ENCODE assay signal across 1 cellular context in the genomic region with DNA sequence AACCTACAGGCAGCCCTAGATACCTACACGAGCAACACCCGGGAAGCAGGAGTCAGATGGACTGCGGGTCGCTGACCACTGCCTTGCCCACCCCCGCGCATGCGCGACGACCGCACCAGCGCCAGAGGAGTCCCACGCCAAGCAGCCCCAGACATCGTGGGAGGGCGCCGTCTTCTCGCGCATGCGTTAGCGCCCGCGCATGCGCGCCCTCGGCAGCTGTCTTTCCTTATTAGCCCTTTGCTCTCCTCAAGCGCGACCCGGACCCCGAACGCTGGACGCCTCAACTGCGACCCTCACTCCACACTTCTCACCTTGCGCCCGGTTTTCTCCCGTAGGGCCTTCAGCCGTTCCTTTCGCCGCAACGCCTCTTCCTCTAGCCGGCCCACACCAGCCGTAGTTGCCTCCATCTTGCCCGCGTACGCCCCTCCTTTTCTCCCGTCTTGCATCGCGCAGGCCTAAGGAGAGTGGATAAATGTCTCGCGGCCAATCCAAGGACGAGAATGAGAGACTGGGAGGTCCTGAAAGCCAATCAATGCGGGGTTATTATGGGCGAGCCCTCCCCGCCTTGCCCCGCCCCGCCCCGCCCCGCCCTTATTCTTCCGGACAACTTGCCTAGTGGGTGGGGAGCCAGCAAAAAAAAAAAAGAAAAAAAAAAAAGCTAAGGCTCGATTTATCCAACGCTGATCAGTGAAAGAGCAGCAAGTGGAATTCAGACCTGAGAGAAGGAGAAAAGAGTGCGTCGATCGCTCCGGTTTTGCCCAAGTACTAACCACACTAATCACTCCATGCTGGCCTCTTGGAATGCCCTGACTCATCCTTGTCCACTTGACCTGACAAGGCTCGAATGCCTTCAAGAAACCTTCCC.
A peak's percentile ranks its signal among the peaks of the same experiment; 100 is the strongest.
TF ChIP-seq lines count a peak whose summit lies in the region.

A gene (minus strand): TSS at position 420 of the 865 bp plus-strand sequence. CDS start 13 bp downstream, at position 407.

TF ChIP-seq in K562, 482 proteins besides CTCF, POLR2A, EP300 and RAD21 (continued from another document and continues in another):
- TF ChIP-seq, protein P1, sequence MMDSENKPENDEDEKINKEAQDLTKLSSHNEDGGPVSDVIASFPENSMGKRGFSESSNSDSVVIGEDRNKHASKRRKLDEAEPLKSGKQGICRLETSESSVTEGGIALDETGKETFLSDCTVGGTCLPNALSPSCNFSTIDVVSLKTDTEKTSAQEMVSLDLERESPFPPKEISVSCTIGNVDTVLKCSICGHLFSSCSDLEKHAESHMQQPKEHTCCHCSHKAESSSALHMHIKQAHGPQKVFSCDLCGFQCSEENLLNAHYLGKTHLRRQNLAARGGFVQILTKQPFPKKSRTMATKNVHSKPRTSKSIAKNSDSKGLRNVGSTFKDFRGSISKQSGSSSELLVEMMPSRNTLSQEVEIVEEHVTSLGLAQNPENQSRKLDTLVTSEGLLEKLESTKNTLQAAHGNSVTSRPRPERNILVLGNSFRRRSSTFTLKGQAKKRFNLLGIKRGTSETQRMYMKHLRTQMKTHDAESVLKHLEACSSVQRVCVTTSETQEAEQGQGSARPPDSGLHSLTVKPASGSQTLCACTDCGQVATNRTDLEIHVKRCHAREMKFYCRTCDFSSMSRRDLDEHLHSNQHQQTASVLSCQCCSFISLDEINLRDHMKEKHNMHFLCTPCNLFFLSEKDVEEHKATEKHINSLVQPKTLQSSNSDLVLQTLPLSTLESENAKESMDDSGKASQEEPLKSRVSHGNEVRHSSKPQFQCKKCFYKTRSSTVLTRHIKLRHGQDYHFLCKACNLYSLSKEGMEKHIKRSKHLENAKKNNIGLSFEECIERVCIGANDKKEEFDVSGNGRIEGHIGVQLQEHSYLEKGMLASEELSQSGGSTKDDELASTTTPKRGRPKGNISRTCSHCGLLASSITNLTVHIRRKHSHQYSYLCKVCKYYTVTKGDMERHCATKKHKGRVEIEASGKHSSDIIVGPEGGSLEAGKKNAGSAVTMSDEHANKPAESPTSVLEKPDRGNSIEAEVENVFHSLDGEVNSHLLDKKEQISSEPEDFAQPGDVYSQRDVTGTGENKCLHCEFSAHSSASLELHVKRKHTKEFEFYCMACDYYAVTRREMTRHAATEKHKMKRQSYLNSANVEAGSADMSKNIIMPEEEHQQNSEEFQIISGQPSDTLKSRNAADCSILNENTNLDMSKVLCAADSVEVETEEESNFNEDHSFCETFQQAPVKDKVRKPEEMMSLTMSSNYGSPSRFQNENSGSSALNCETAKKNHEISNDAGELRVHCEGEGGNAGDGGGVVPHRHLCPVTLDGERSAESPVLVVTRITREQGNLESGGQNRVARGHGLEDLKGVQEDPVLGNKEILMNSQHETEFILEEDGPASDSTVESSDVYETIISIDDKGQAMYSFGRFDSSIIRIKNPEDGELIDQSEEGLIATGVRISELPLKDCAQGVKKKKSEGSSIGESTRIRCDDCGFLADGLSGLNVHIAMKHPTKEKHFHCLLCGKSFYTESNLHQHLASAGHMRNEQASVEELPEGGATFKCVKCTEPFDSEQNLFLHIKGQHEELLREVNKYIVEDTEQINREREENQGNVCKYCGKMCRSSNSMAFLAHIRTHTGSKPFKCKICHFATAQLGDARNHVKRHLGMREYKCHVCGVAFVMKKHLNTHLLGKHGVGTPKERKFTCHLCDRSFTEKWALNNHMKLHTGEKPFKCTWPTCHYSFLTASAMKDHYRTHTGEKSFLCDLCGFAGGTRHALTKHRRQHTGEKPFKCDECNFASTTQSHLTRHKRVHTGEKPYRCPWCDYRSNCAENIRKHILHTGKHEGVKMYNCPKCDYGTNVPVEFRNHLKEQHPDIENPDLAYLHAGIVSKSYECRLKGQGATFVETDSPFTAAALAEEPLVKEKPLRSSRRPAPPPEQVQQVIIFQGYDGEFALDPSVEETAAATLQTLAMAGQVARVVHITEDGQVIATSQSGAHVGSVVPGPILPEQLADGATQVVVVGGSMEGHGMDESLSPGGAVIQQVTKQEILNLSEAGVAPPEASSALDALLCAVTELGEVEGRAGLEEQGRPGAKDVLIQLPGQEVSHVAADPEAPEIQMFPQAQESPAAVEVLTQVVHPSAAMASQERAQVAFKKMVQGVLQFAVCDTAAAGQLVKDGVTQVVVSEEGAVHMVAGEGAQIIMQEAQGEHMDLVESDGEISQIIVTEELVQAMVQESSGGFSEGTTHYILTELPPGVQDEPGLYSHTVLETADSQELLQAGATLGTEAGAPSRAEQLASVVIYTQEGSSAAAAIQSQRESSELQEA (IDR thresholded peaks at IDR 0.05; ENCODE audit: low read depth) = no peak
- TF ChIP-seq SAFB (IDR thresholded peaks at IDR 0.05; ENCODE audit: borderline replicate concordance, low read depth, low read length) (peak; percentile 99), ZNF668 (CRISPR knock-in tag; IDR thresholded peaks at IDR 0.05) (no peak), KLF1 (tag; IDR thresholded peaks at IDR 0.05) (no peak), CREBBP (IDR thresholded peaks at IDR 0.05; ENCODE audit: low read depth, low read length) (no peak), NCOA1 (IDR thresholded peaks at IDR 0.05; ENCODE audit: low read depth) (no peak; the same call in 1 of the 2 replicates), RBM14 (IDR thresholded peaks at IDR 0.05; ENCODE audit: borderline replicate concordance, insufficient read depth, low read depth, low read length) (no peak), ZSCAN32 (CRISPR knock-in tag; IDR thresholded peaks at IDR 0.05) (no peak), WHSC1 (IDR thresholded peaks at IDR 0.05; ENCODE audit: low read length) (no peak), SRSF7 (optimal IDR thresholded peaks at IDR 0.05; ENCODE audit: low read depth, low read length) (no peak), HDAC2 (IDR thresholded peaks at IDR 0.05) (peak; percentile 82; the same call in 1 of the 2 replicates), CEBPB (tag; IDR thresholded peaks at IDR 0.05) (no peak), ERF (CRISPR knock-in tag; IDR thresholded peaks at IDR 0.05) (peak; percentile 90; the same call in 1 of the 2 replicates), TAF1 (IDR thresholded peaks at IDR 0.05; ENCODE audit: control insufficient read depth, extremely low read depth, insufficient read depth, low read length, severe bottlenecking) (peak; percentile 93), ETV5 (CRISPR knock-in tag; IDR thresholded peaks at IDR 0.05; ENCODE audit: low read depth) (peak; percentile 81), HMG20B (CRISPR knock-in tag; IDR thresholded peaks at IDR 0.05) (no peak), ZEB2 (IDR thresholded peaks at IDR 0.05) (peak; percentile 45; the same call in 1 of the 2 replicates), BACH1 (tag; IDR thresholded peaks at IDR 0.05) (peak; percentile 83; the same call in 1 of the 2 replicates), JUN (IDR thresholded peaks at IDR 0.05; ENCODE audit: borderline replicate concordance, low read depth, low read length) (peak; percentile 71), JUN (CRISPR knock-in tag; IDR thresholded peaks at IDR 0.05; ENCODE audit: borderline replicate concordance) (peak; percentile 40), DDX20 (tag; IDR thresholded peaks at IDR 0.05; ENCODE audit: low read depth) (no peak), MCM3 (IDR thresholded peaks at IDR 0.05) (no peak), ARID2 (IDR thresholded peaks at IDR 0.05) (no peak), ZNF589 (CRISPR knock-in tag; IDR thresholded peaks at IDR 0.05; ENCODE audit: low read depth) (no peak), ZNF583 (CRISPR knock-in tag; IDR thresholded peaks at IDR 0.05) (peak; percentile 69; the same call in 1 of the 2 replicates)
- TF ChIP-seq, protein P2, sequence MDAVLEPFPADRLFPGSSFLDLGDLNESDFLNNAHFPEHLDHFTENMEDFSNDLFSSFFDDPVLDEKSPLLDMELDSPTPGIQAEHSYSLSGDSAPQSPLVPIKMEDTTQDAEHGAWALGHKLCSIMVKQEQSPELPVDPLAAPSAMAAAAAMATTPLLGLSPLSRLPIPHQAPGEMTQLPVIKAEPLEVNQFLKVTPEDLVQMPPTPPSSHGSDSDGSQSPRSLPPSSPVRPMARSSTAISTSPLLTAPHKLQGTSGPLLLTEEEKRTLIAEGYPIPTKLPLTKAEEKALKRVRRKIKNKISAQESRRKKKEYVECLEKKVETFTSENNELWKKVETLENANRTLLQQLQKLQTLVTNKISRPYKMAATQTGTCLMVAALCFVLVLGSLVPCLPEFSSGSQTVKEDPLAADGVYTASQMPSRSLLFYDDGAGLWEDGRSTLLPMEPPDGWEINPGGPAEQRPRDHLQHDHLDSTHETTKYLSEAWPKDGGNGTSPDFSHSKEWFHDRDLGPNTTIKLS (IDR thresholded peaks at IDR 0.05; ENCODE audit: borderline replicate concordance, low read depth) = peak; percentile 84; the same call in 1 of the 2 replicates
- TF ChIP-seq, protein P3, sequence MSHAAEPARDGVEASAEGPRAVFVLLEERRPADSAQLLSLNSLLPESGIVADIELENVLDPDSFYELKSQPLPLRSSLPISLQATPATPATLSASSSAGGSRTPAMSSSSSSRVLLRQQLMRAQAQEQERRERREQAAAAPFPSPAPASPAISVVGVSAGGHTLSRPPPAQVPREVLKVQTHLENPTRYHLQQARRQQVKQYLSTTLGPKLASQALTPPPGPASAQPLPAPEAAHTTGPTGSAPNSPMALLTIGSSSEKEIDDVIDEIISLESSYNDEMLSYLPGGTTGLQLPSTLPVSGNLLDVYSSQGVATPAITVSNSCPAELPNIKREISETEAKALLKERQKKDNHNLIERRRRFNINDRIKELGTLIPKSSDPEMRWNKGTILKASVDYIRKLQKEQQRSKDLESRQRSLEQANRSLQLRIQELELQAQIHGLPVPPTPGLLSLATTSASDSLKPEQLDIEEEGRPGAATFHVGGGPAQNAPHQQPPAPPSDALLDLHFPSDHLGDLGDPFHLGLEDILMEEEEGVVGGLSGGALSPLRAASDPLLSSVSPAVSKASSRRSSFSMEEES (CRISPR knock-in tag; IDR thresholded peaks at IDR 0.05) = peak; percentile 2; the same call in 1 of the 2 replicates
- TF ChIP-seq, protein P4, sequence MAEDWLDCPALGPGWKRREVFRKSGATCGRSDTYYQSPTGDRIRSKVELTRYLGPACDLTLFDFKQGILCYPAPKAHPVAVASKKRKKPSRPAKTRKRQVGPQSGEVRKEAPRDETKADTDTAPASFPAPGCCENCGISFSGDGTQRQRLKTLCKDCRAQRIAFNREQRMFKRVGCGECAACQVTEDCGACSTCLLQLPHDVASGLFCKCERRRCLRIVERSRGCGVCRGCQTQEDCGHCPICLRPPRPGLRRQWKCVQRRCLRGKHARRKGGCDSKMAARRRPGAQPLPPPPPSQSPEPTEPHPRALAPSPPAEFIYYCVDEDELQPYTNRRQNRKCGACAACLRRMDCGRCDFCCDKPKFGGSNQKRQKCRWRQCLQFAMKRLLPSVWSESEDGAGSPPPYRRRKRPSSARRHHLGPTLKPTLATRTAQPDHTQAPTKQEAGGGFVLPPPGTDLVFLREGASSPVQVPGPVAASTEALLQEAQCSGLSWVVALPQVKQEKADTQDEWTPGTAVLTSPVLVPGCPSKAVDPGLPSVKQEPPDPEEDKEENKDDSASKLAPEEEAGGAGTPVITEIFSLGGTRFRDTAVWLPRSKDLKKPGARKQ (CRISPR knock-in tag; IDR thresholded peaks at IDR 0.05) = no peak
- TF ChIP-seq, protein P5, sequence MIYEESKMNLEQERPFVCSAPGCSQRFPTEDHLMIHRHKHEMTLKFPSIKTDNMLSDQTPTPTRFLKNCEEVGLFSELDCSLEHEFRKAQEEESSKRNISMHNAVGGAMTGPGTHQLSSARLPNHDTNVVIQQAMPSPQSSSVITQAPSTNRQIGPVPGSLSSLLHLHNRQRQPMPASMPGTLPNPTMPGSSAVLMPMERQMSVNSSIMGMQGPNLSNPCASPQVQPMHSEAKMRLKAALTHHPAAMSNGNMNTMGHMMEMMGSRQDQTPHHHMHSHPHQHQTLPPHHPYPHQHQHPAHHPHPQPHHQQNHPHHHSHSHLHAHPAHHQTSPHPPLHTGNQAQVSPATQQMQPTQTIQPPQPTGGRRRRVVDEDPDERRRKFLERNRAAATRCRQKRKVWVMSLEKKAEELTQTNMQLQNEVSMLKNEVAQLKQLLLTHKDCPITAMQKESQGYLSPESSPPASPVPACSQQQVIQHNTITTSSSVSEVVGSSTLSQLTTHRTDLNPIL (CRISPR knock-in tag; IDR thresholded peaks at IDR 0.05) = no peak
- TF ChIP-seq, protein P6, sequence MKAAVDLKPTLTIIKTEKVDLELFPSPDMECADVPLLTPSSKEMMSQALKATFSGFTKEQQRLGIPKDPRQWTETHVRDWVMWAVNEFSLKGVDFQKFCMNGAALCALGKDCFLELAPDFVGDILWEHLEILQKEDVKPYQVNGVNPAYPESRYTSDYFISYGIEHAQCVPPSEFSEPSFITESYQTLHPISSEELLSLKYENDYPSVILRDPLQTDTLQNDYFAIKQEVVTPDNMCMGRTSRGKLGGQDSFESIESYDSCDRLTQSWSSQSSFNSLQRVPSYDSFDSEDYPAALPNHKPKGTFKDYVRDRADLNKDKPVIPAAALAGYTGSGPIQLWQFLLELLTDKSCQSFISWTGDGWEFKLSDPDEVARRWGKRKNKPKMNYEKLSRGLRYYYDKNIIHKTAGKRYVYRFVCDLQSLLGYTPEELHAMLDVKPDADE (conservative IDR thresholded peaks at IDR 0.05; ENCODE audit: control insufficient read depth, low read depth, low read length) = peak; percentile 83
- TF ChIP-seq, protein P7, sequence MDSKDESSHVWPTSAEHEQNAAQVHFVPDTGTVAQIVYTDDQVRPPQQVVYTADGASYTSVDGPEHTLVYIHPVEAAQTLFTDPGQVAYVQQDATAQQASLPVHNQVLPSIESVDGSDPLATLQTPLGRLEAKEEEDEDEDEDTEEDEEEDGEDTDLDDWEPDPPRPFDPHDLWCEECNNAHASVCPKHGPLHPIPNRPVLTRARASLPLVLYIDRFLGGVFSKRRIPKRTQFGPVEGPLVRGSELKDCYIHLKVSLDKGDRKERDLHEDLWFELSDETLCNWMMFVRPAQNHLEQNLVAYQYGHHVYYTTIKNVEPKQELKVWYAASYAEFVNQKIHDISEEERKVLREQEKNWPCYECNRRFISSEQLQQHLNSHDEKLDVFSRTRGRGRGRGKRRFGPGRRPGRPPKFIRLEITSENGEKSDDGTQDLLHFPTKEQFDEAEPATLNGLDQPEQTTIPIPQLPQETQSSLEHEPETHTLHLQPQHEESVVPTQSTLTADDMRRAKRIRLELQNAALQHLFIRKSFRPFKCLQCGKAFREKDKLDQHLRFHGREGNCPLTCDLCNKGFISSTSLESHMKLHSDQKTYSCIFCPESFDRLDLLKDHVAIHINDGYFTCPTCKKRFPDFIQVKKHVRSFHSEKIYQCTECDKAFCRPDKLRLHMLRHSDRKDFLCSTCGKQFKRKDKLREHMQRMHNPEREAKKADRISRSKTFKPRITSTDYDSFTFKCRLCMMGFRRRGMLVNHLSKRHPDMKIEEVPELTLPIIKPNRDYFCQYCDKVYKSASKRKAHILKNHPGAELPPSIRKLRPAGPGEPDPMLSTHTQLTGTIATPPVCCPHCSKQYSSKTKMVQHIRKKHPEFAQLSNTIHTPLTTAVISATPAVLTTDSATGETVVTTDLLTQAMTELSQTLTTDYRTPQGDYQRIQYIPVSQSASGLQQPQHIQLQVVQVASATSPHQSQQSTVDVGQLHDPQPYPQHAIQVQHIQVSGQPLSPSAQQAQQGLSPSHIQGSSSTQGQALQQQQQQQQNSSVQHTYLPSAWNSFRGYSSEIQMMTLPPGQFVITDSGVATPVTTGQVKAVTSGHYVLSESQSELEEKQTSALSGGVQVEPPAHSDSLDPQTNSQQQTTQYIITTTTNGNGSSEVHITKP (IDR thresholded peaks at IDR 0.05; ENCODE audit: partially characterized antibody) = peak; percentile 44
- TF ChIP-seq, protein P8, sequence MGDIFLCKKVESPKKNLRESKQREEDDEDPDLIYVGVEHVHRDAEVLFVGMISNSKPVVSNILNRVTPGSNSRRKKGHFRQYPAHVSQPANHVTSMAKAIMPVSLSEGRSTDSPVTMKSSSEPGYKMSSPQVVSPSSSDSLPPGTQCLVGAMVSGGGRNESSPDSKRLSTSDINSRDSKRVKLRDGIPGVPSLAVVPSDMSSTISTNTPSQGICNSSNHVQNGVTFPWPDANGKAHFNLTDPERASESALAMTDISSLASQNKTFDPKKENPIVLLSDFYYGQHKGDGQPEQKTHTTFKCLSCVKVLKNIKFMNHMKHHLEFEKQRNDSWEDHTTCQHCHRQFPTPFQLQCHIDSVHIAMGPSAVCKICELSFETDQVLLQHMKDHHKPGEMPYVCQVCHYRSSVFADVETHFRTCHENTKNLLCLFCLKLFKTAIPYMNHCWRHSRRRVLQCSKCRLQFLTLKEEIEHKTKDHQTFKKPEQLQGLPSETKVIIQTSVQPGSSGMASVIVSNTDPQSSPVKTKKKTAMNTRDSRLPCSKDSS (IDR thresholded peaks at IDR 0.05; ENCODE audit: low read depth, partially characterized antibody) = no peak
